9 cellular contexts compared by ENCODE assay signal in the genomic region with DNA sequence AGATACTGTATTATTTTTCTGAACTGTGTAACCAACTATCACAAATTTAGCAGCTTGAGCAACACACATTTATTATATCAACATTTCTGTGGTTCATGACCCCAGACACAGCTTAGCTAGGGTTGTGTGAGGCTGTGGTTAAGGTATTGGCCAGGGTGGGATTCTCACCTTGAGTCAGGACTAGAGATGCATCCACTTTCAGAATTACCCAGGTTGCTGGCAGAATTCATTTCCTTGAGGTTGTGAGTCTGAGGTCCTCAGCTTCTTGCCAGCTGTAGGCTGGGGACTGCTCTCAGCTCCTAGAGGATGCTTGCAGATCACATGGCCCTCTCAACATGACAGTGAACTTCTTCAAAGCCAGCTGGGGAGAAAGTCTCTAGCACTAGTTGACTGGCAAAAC.
DNase-seq lines count a peak whose midpoint lies in the region; ATAC-seq and TF ChIP-seq lines count a peak whose summit lies in the region.
"Had no signal": no experiment of that assay in that cellular context is flagged by ENCODE, and none has a peak within 500 bp of the region (broad histone marks: within the 10 kb centered on the region; RNA-seq: fewer than 3 reads in every experiment).

No MANE protein-coding gene starts in this region.

- CTCF ChIA-PET in WTC11 (lab: Charles Lee), result no interaction called here

- peaks cover 6% of the 10 kb centered on the region in 2 donors for H3K36me3 Mint-ChIP-seq in activated T-cell treated with anti-CD3 and anti-CD28 coated beads, Interleukin-2, amount 50 U/mL, for 72 hours (ENCODE audit: insufficient read depth in 2 of 2)
- peaks cover 4% of the 10 kb centered on the region for H3K36me3 Mint-ChIP-seq in type B pancreatic cell
- H3K36me3 Mint-ChIP-seq in WTC11, result peaks cover 3% of the 10 kb centered on the region; the same call in 1 of the 2 replicates

- H3K27ac Mint-ChIP-seq in activated T-cell treated with anti-CD3 and anti-CD28 coated beads, Interleukin-2, amount 50 U/mL, for 72 hours, result peak overlapping the region; percentile 39
- no peak overlapping the region for H3K27ac Mint-ChIP-seq in type B pancreatic cell
- H3K27ac Mint-ChIP-seq in WTC11, result no peak overlapping the region

- H3K9me3 Mint-ChIP-seq in activated T-cell treated with anti-CD3 and anti-CD28 coated beads, Interleukin-2, amount 50 U/mL, for 72 hours, result no peaks in the 10 kb centered on the region
- H3K9me3 Mint-ChIP-seq in type B pancreatic cell (no peaks in the 10 kb centered on the region), WTC11 (peaks cover 3% of the 10 kb centered on the region)

- TF ChIP-seq CTCF in type B pancreatic cell (conservative IDR thresholded peaks at IDR 0.05) (no peak), WTC11 (IDR thresholded peaks at IDR 0.05) (no peak)

- peaks cover 21% of the 10 kb centered on the region for H3K4me1 Mint-ChIP-seq in activated T-cell treated with anti-CD3 and anti-CD28 coated beads, Interleukin-2, amount 50 U/mL, for 72 hours (ENCODE audit: low read depth)
- H3K4me1 Mint-ChIP-seq in type B pancreatic cell (ENCODE audit: unreplicated experiment), result no peaks in the 10 kb centered on the region
- no peaks in the 10 kb centered on the region for H3K4me1 Mint-ChIP-seq in WTC11

- H3K4me3 Mint-ChIP-seq in activated T-cell treated with anti-CD3 and anti-CD28 coated beads, Interleukin-2, amount 50 U/mL, for 72 hours, result no peak overlapping the region
- no peak overlapping the region for H3K4me3 Mint-ChIP-seq in type B pancreatic cell
- H3K4me3 Mint-ChIP-seq in WTC11, result no peak overlapping the region
- H3K4me3 Mint-ChIP-seq: naive thymus-derived CD8-positive, alpha-beta T cell had no signal

- POLR2A ChIA-PET in WTC11 (lab: Charles Lee), result no interaction called here

- peak; percentile 90 for ATAC-seq in GM18505 (IDR thresholded peaks at IDR 0.05; ENCODE audit: unreplicated experiment)
- peak; percentile 98 for ATAC-seq in GM19395 (IDR thresholded peaks at IDR 0.05; ENCODE audit: unreplicated experiment)
- peak; percentile 91 for ATAC-seq in HG03039 (IDR thresholded peaks at IDR 0.05; ENCODE audit: unreplicated experiment)
- ATAC-seq in activated T-cell treated with anti-CD3 and anti-CD28 coated beads, Interleukin-2, amount 50 U/mL, for 72 hours (replicated peaks in 1 of 2), result peak; percentile 95 to 98
- ATAC-seq in WTC11, result no peak

- no peaks in the 10 kb centered on the region for H3K27me3 Mint-ChIP-seq in activated T-cell treated with anti-CD3 and anti-CD28 coated beads, Interleukin-2, amount 50 U/mL, for 72 hours (ENCODE audit: low read depth)
- no peaks in the 10 kb centered on the region for H3K27me3 Mint-ChIP-seq in type B pancreatic cell
- no peaks in the 10 kb centered on the region for H3K27me3 Mint-ChIP-seq in WTC11 (ENCODE audit: low read depth)
- H3K27me3 Mint-ChIP-seq: naive thymus-derived CD8-positive, alpha-beta T cell had no signal

- TF ChIP-seq POLR2A in GM18505 (IDR thresholded peaks at IDR 0.05; ENCODE audit: borderline replicate concordance, extremely low read depth, insufficient read depth, insufficient read length), result no peak

- peak; percentile 49 to 60 for DNase-seq in activated T-cell treated with anti-CD3 and anti-CD28 coated beads, Interleukin-2, amount 50 U/mL, for 72 hours
- DNase-seq in cortex of kidney (lab: John Stamatoyannopoulos, UW) (no peak), NCI-H146 (lab: John Stamatoyannopoulos, UW) (no peak), type B pancreatic cell (ENCODE audit: extremely low spot score, unreplicated experiment) (no peak), WTC11 (ENCODE audit: low spot score) (no peak)
- DNase-seq: naive thymus-derived CD8-positive, alpha-beta T cell had no signal

TF ChIP-seq in WTC11, 78 proteins besides CTCF, POLR2A, EP300 and RAD21:
- TF ChIP-seq ELF4 (CRISPR knock-in tag; IDR thresholded peaks at IDR 0.05; ENCODE audit: low read depth), result no peak
- no peak for TF ChIP-seq HMGA2 (CRISPR knock-in tag; IDR thresholded peaks at IDR 0.05)
- TF ChIP-seq OVOL2 (CRISPR knock-in tag; IDR thresholded peaks at IDR 0.05; ENCODE audit: borderline replicate concordance), result no peak
- no peak for TF ChIP-seq SMAD3 (CRISPR knock-in tag; IDR thresholded peaks at IDR 0.05; ENCODE audit: borderline replicate concordance)
- TF ChIP-seq, protein P1, sequence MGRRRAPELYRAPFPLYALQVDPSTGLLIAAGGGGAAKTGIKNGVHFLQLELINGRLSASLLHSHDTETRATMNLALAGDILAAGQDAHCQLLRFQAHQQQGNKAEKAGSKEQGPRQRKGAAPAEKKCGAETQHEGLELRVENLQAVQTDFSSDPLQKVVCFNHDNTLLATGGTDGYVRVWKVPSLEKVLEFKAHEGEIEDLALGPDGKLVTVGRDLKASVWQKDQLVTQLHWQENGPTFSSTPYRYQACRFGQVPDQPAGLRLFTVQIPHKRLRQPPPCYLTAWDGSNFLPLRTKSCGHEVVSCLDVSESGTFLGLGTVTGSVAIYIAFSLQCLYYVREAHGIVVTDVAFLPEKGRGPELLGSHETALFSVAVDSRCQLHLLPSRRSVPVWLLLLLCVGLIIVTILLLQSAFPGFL (CRISPR knock-in tag; IDR thresholded peaks at IDR 0.05; ENCODE audit: borderline replicate concordance), result no peak
- no peak for TF ChIP-seq EMX1 (CRISPR knock-in tag; IDR thresholded peaks at IDR 0.05)
- no peak for TF ChIP-seq TP53 (CRISPR knock-in tag; IDR thresholded peaks at IDR 0.05)
- TF ChIP-seq, protein P2, sequence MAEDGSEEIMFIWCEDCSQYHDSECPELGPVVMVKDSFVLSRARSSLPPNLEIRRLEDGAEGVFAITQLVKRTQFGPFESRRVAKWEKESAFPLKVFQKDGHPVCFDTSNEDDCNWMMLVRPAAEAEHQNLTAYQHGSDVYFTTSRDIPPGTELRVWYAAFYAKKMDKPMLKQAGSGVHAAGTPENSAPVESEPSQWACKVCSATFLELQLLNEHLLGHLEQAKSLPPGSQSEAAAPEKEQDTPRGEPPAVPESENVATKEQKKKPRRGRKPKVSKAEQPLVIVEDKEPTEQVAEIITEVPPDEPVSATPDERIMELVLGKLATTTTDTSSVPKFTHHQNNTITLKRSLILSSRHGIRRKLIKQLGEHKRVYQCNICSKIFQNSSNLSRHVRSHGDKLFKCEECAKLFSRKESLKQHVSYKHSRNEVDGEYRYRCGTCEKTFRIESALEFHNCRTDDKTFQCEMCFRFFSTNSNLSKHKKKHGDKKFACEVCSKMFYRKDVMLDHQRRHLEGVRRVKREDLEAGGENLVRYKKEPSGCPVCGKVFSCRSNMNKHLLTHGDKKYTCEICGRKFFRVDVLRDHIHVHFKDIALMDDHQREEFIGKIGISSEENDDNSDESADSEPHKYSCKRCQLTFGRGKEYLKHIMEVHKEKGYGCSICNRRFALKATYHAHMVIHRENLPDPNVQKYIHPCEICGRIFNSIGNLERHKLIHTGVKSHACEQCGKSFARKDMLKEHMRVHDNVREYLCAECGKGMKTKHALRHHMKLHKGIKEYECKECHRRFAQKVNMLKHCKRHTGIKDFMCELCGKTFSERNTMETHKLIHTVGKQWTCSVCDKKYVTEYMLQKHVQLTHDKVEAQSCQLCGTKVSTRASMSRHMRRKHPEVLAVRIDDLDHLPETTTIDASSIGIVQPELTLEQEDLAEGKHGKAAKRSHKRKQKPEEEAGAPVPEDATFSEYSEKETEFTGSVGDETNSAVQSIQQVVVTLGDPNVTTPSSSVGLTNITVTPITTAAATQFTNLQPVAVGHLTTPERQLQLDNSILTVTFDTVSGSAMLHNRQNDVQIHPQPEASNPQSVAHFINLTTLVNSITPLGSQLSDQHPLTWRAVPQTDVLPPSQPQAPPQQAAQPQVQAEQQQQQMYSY (CRISPR knock-in tag; IDR thresholded peaks at IDR 0.05), result no peak

Comparison
In these comparisons a context has a peak if more than half of its experiments do, and no peak if none do; other contexts are left out.
1. DNase-seq: peak in activated T-cell treated with anti-CD3 and anti-CD28 coated beads, Interleukin-2, amount 50 U/mL, for 72 hours (2 of 2); none in cortex of kidney (single experiment), NCI-H146 (single experiment), type B pancreatic cell (single experiment) and WTC11 (single experiment).